In genomic region chr6:134882426-134883038, GRCh38 we compare ENCODE assay signal across 8 cellular contexts.
DNase-seq lines count a peak whose midpoint lies in the region; ATAC-seq and TF ChIP-seq lines count a peak whose summit lies in the region.

No MANE protein-coding gene starts in this region.

- no peaks in the 10 kb centered on the region for H3K4me1 Mint-ChIP-seq in activated CD8-positive, alpha-beta memory T cell treated with anti-CD3 and anti-CD28 coated beads, Interleukin-2, amount 10 ng/mL, durations not matched to agents 7 days and 5 days
- no peaks in the 10 kb centered on the region for H3K4me1 Mint-ChIP-seq in naive thymus-derived CD8-positive, alpha-beta T cell

- ATAC-seq in HG03025 (IDR thresholded peaks at IDR 0.05; ENCODE audit: low FRiP score, unreplicated experiment) (peak; percentile 63), thoracic aorta (ENCODE audit: insufficient number of reproducible peaks, low FRiP score, low read depth) (peak; percentile 83)
- no peak for ATAC-seq in activated CD8-positive, alpha-beta memory T cell treated with anti-CD3 and anti-CD28 coated beads, Interleukin-2, amount 10 ng/mL, durations not matched to agents 7 days and 5 days
- peak; percentile 41 to 43 for ATAC-seq in naive thymus-derived CD8-positive, alpha-beta T cell

- H3K4me1 ChIP-seq in esophagus muscularis mucosa (peaks cover 0 to 8% (median 2%) of the 10 kb centered on the region in 4 donors), thoracic aorta (ENCODE audit: control insufficient read depth in 1 of 2, low read depth in 2 of 2) (no peaks in the 10 kb centered on the region)

- no peaks in the 10 kb centered on the region for H3K36me3 Mint-ChIP-seq in activated CD8-positive, alpha-beta memory T cell treated with anti-CD3 and anti-CD28 coated beads, Interleukin-2, amount 10 ng/mL, durations not matched to agents 7 days and 5 days
- no peaks in the 10 kb centered on the region for H3K36me3 Mint-ChIP-seq in naive thymus-derived CD8-positive, alpha-beta T cell

- no peak for TF ChIP-seq EP300 in esophagus muscularis mucosa (IDR thresholded peaks at IDR 0.05)

- H3K4me3 ChIP-seq in esophagus muscularis mucosa: no peak overlapping the region
- no peak overlapping the region for H3K4me3 ChIP-seq in thoracic aorta

- H3K27me3 ChIP-seq in esophagus muscularis mucosa (peaks cover 0 to 7% (median 0%) of the 10 kb centered on the region in 4 donors), thoracic aorta (replicated peaks; ENCODE audit: insufficient read depth) (no peaks in the 10 kb centered on the region)

- no peak overlapping the region for H3K4me3 Mint-ChIP-seq in activated CD8-positive, alpha-beta memory T cell treated with anti-CD3 and anti-CD28 coated beads, Interleukin-2, amount 10 ng/mL, durations not matched to agents 7 days and 5 days
- no peak overlapping the region for H3K4me3 Mint-ChIP-seq in naive thymus-derived CD8-positive, alpha-beta T cell

- H3K27ac ChIP-seq in esophagus muscularis mucosa (replicated peaks in 1 of 4): no peak overlapping the region
- no peak overlapping the region for H3K27ac ChIP-seq in thoracic aorta

- no peak overlapping the region for H3K27ac Mint-ChIP-seq in activated CD8-positive, alpha-beta memory T cell treated with anti-CD3 and anti-CD28 coated beads, Interleukin-2, amount 10 ng/mL, durations not matched to agents 7 days and 5 days
- no peak overlapping the region for H3K27ac Mint-ChIP-seq in naive thymus-derived CD8-positive, alpha-beta T cell

- H3K27me3 Mint-ChIP-seq in activated CD8-positive, alpha-beta memory T cell treated with anti-CD3 and anti-CD28 coated beads, Interleukin-2, amount 10 ng/mL, durations not matched to agents 7 days and 5 days: peaks cover 24% of the 10 kb centered on the region
- peaks cover 0 to 18% (median 11%) of the 10 kb centered on the region in 5 donors for H3K27me3 Mint-ChIP-seq in naive thymus-derived CD8-positive, alpha-beta T cell

- intact Hi-C loops in esophagus muscularis mucosa (cut with DNase I): loop anchor here (2.0 to 5.0 kb wide), 5 partner anchors 40 to 708 kb away; no protein-coding TSS in a partner anchor

- H3K36me3 ChIP-seq in esophagus muscularis mucosa: no peaks in the 10 kb centered on the region
- no peaks in the 10 kb centered on the region for H3K36me3 ChIP-seq in thoracic aorta

- H3K9me3 Mint-ChIP-seq in activated CD8-positive, alpha-beta memory T cell treated with anti-CD3 and anti-CD28 coated beads, Interleukin-2, amount 10 ng/mL, durations not matched to agents 7 days and 5 days (ENCODE audit: low read depth): no peaks in the 10 kb centered on the region
- H3K9me3 Mint-ChIP-seq in naive thymus-derived CD8-positive, alpha-beta T cell: no peaks in the 10 kb centered on the region

- H3K9me3 ChIP-seq in esophagus muscularis mucosa (no peaks in the 10 kb centered on the region), thoracic aorta (no peaks in the 10 kb centered on the region)

- WGBS in esophagus muscularis mucosa: 45% methylated on average over 10 of the region's 10 CpGs

- DNase-seq in GM04504 (ENCODE audit: low read depth) (peak; percentile 67), NCI-H748 treated with DMSO at 0.1 percent for 48 hours (lab: John Stamatoyannopoulos, UW) (peak; percentile 64), esophagus muscularis mucosa (ENCODE audit: extremely low spot score) (no peak), thoracic aorta (ENCODE audit: low spot score) (no peak), NCI-H1048 (lab: John Stamatoyannopoulos, UW) (no peak)
- peak; percentile 61 for DNase-seq in activated CD8-positive, alpha-beta memory T cell treated with anti-CD3 and anti-CD28 coated beads, Interleukin-2, amount 10 ng/mL, durations not matched to agents 7 days and 5 days
- peak in 8 of 10 donors; percentile 23 to 74 (median 51) for DNase-seq in naive thymus-derived CD8-positive, alpha-beta T cell

- no peak for TF ChIP-seq POLR2A in esophagus muscularis mucosa (IDR thresholded peaks at IDR 0.05; ENCODE audit: low read depth)

- POLR2A ChIA-PET in naive thymus-derived CD8-positive, alpha-beta T cell (lab: Charles Lee): interaction anchor here (1.4 kb wide), 1 partner anchor 242 kb away, joined by 3 read pairs; no protein-coding TSS in a partner anchor

- CTCF ChIA-PET in activated CD8-positive, alpha-beta memory T cell treated with anti-CD3 and anti-CD28 coated beads, Interleukin-2, amount 10 ng/mL, durations not matched to agents 7 days and 5 days (lab: Charles Lee): interaction anchor here (0.7 to 2.5 kb wide), 17 partner anchors 9 to 749 kb away, joined by 3 to 10 read pairs (median 5); no protein-coding TSS in a partner anchor

- peak; percentile 72 to 94 (median 73) for TF ChIP-seq CTCF in esophagus muscularis mucosa (IDR thresholded peaks at IDR 0.05)
- TF ChIP-seq CTCF in thoracic aorta (IDR thresholded peaks at IDR 0.05): peak; percentile 90

Comparison
In these comparisons a context has a peak if more than half of its experiments do, and no peak if none do; other contexts are left out.
1. DNase-seq: peak in GM04504 (single experiment), NCI-H748 treated with DMSO at 0.1 percent for 48 hours (single experiment), activated CD8-positive, alpha-beta memory T cell treated with anti-CD3 and anti-CD28 coated beads, Interleukin-2, amount 10 ng/mL, durations not matched to agents 7 days and 5 days (single experiment) and naive thymus-derived CD8-positive, alpha-beta T cell (8 of 10); none in esophagus muscularis mucosa (single experiment), thoracic aorta (single experiment) and NCI-H1048 (single experiment).